In genomic region chr11:62427630-62428233, GRCh38 we compare ENCODE assay signal across 9 cellular contexts. TPM values are rescaled to one million over a fixed set of nuclear protein-coding genes. Genes with fewer than 3 reads are reported as not detected.
DNase-seq lines count a peak whose midpoint lies in the region; ATAC-seq and TF ChIP-seq lines count a peak whose summit lies in the region.
"Had no signal": no experiment of that assay in that cellular context is flagged by ENCODE, and none has a peak within 500 bp of the region (broad histone marks: within the 10 kb centered on the region; RNA-seq: fewer than 3 reads in every experiment).

No MANE protein-coding gene starts in this region.

- peak in 1 of 2 donors; percentile 24 for ATAC-seq in CD4-positive, CD25-positive, alpha-beta regulatory T cell (ENCODE audit: low read depth in 2 of 2)
- ATAC-seq in HG02852 (IDR thresholded peaks at IDR 0.05; ENCODE audit: unreplicated experiment), result no peak

- H3K27me3 ChIP-seq in CD4-positive, CD25-positive, alpha-beta regulatory T cell (ENCODE audit: control insufficient read depth, insufficient read depth, low read length), result no peaks in the 10 kb centered on the region
- 0 out of 2 replicates have a peak, but pooled peaks cover 7% of the 10 kb centered on the region for H3K27me3 ChIP-seq in MM.1S (replicated peaks; ENCODE audit: insufficient read depth, low read length)
- no peaks in the 10 kb centered on the region for H3K27me3 ChIP-seq in muscle layer of colon (ENCODE audit: control insufficient read depth in 1 of 2, insufficient read depth in 2 of 2, low read length in 2 of 2)

- H3K27me3 Mint-ChIP-seq in CD4-positive, CD25-positive, alpha-beta regulatory T cell, result peaks cover 6% of the 10 kb centered on the region
- peaks cover 27% of the 10 kb centered on the region for H3K27me3 Mint-ChIP-seq in activated naive CD4-positive, alpha-beta T cell treated with anti-CD3 and anti-CD28 coated beads, Interleukin-2, amount 10 ng/mL, durations not matched to agents 7 days and 5 days

- peak overlapping the region; percentile 40 to 72 (median 55) for H3K4me3 Mint-ChIP-seq in CD4-positive, CD25-positive, alpha-beta regulatory T cell
- H3K4me3 Mint-ChIP-seq in activated naive CD4-positive, alpha-beta T cell treated with anti-CD3 and anti-CD28 coated beads, Interleukin-2, amount 10 ng/mL, durations not matched to agents 7 days and 5 days, result no peak overlapping the region

- H3K9me2 ChIP-seq in MM.1S (replicated peaks; ENCODE audit: insufficient read depth, low read length), result no peaks in the 10 kb centered on the region

- peak in 1 of 3 donors; percentile 54 for DNase-seq in CD4-positive, CD25-positive, alpha-beta regulatory T cell
- DNase-seq in MM.1S (no peak), NCI-H2196 (lab: John Stamatoyannopoulos, UW; ENCODE audit: unreplicated experiment) (no peak), NCI-H2196 treated with DMSO at 0.1 percent for 48 hours (lab: John Stamatoyannopoulos, UW; ENCODE audit: unreplicated experiment) (no peak), posterior vena cava (ENCODE audit: low spot score) (no peak)
- no peak for DNase-seq in activated naive CD4-positive, alpha-beta T cell treated with anti-CD3 and anti-CD28 coated beads, Interleukin-2, amount 10 ng/mL, durations not matched to agents 7 days and 5 days

- CTCF ChIA-PET in activated naive CD4-positive, alpha-beta T cell treated with anti-CD3 and anti-CD28 coated beads, Interleukin-2, amount 10 ng/mL, durations not matched to agents 7 days and 5 days (lab: Charles Lee), result interaction anchor here (1.0 to 9.2 kb wide), 6 partner anchors 33 to 164 kb away, joined by 3 to 161 read pairs (median 33); no protein-coding TSS in a partner anchor

- no peak overlapping the region for H3K9ac ChIP-seq in MM.1S (ENCODE audit: low read length)
- no peak overlapping the region for H3K9ac ChIP-seq in muscle layer of colon (ENCODE audit: low read length)

- H3K27ac Mint-ChIP-seq in CD4-positive, CD25-positive, alpha-beta regulatory T cell, result peak overlapping the region; percentile 60 to 93 (median 93)
- peak overlapping the region; percentile 86 for H3K27ac Mint-ChIP-seq in activated naive CD4-positive, alpha-beta T cell treated with anti-CD3 and anti-CD28 coated beads, Interleukin-2, amount 10 ng/mL, durations not matched to agents 7 days and 5 days

- peak overlapping the region; percentile 31 for H3K4me3 ChIP-seq in CD4-positive, CD25-positive, alpha-beta regulatory T cell (ENCODE audit: low read depth, low read length)
- H3K4me3 ChIP-seq in MM.1S (ENCODE audit: low read length) (no peak overlapping the region), muscle layer of colon (ENCODE audit: low read depth in 1 of 2, low read length in 2 of 2) (no peak overlapping the region)

- peaks cover 4% of the 10 kb centered on the region for H3K36me3 Mint-ChIP-seq in CD4-positive, CD25-positive, alpha-beta regulatory T cell
- no peaks in the 10 kb centered on the region for H3K36me3 Mint-ChIP-seq in activated naive CD4-positive, alpha-beta T cell treated with anti-CD3 and anti-CD28 coated beads, Interleukin-2, amount 10 ng/mL, durations not matched to agents 7 days and 5 days

- no peaks in the 10 kb centered on the region for H4K20me1 ChIP-seq in MM.1S (ENCODE audit: insufficient read depth, low read length)

- H3K4me1 ChIP-seq in CD4-positive, CD25-positive, alpha-beta regulatory T cell (ENCODE audit: control insufficient read depth, insufficient read depth, low read length, poor library complexity, severe bottlenecking), result peaks cover 21% of the 10 kb centered on the region
- H3K4me1 ChIP-seq in MM.1S (ENCODE audit: low read length) (peaks cover 6% of the 10 kb centered on the region; the same call in 1 of the 2 replicates), muscle layer of colon (ENCODE audit: insufficient read depth, low read length) (peaks cover 66% of the 10 kb centered on the region)

- peak overlapping the region; percentile 30; the same call in 1 of the 2 replicates for H2AFZ ChIP-seq in MM.1S (ENCODE audit: low read length)

- TF ChIP-seq CTCF in MM.1S (IDR thresholded peaks at IDR 0.05; ENCODE audit: low read length), result no peak

- peak overlapping the region; percentile 41 for H3K27ac ChIP-seq in CD4-positive, CD25-positive, alpha-beta regulatory T cell (ENCODE audit: insufficient read depth, low read length, poor library complexity, severe bottlenecking)
- H3K27ac ChIP-seq in MM.1S (ENCODE audit: low read length) (no peak overlapping the region; the same call in 1 of the 2 replicates), muscle layer of colon (ENCODE audit: low read depth, low read length) (peak overlapping the region; percentile 50)

- intact Hi-C loops in posterior vena cava (cut with DNase I), result loop anchor here in 1 of 2 donors (5.0 kb wide), 1 partner anchor 115 kb away; no protein-coding TSS in a partner anchor

- no peak overlapping the region for H3K4me2 ChIP-seq in MM.1S (ENCODE audit: low read depth, low read length)

- H3K9me3 Mint-ChIP-seq in CD4-positive, CD25-positive, alpha-beta regulatory T cell, result no peaks in the 10 kb centered on the region
- H3K9me3 Mint-ChIP-seq in activated naive CD4-positive, alpha-beta T cell treated with anti-CD3 and anti-CD28 coated beads, Interleukin-2, amount 10 ng/mL, durations not matched to agents 7 days and 5 days, result no peaks in the 10 kb centered on the region

- H3K79me2 ChIP-seq in MM.1S (ENCODE audit: low read length), result no peaks in the 10 kb centered on the region

- no peaks in the 10 kb centered on the region for H3F3A ChIP-seq in MM.1S (ENCODE audit: insufficient read depth, low read length)

- no peaks in the 10 kb centered on the region for H3K9me3 ChIP-seq in CD4-positive, CD25-positive, alpha-beta regulatory T cell (ENCODE audit: control insufficient read depth in 2 of 2, low read length in 2 of 2)
- H3K9me3 ChIP-seq in MM.1S (replicated peaks; ENCODE audit: insufficient read depth, low read length), result no peaks in the 10 kb centered on the region
- no peaks in the 10 kb centered on the region for H3K9me3 ChIP-seq in muscle layer of colon (ENCODE audit: low read length)

- H3K36me3 ChIP-seq in CD4-positive, CD25-positive, alpha-beta regulatory T cell (ENCODE audit: control insufficient read depth, insufficient read depth, low read length), result no peaks in the 10 kb centered on the region
- no peaks in the 10 kb centered on the region for H3K36me3 ChIP-seq in MM.1S (replicated peaks; ENCODE audit: insufficient read depth, low read length)
- H3K36me3 ChIP-seq in muscle layer of colon (ENCODE audit: insufficient read depth, low read length), result no peaks in the 10 kb centered on the region

- H3K4me1 Mint-ChIP-seq in CD4-positive, CD25-positive, alpha-beta regulatory T cell, result peaks cover 6 to 47% (median 26%) of the 10 kb centered on the region in 4 donors
- H3K4me1 Mint-ChIP-seq in activated naive CD4-positive, alpha-beta T cell treated with anti-CD3 and anti-CD28 coated beads, Interleukin-2, amount 10 ng/mL, durations not matched to agents 7 days and 5 days, result peaks cover 61% of the 10 kb centered on the region

RNA-seq across cellular contexts. Expression of gene SCGB1A1, which starts 8.9 kb away (rescaled TPM):
- not detected for total RNA-seq in CD4-positive, CD25-positive, alpha-beta regulatory T cell
- not detected for polyA plus RNA-seq in CD4-positive, CD25-positive, alpha-beta regulatory T cell
- not detected for total RNA-seq in posterior vena cava
- total RNA-seq: glomerular endothelial cell had no signal
